Comparison of ENCODE assay signal across 15 cellular contexts in genomic region chr7:66939325-66939724, GRCh38. TPM values are rescaled to one million over a fixed set of nuclear protein-coding genes. Genes with fewer than 3 reads are reported as not detected.
DNase-seq lines count a peak whose midpoint lies in the region; ATAC-seq, FAIRE-seq and TF ChIP-seq lines count a peak whose summit lies in the region.
"Had no signal": no experiment of that assay in that cellular context is flagged by ENCODE, and none has a peak within 500 bp of the region (broad histone marks: within the 10 kb centered on the region; RNA-seq: fewer than 3 reads in every experiment).

No MANE protein-coding gene starts in this region.

- 89% methylated on average over 4 of the region's 4 CpGs for WGBS in HepG2 (ENCODE audit: low lambda C conversion rate)
- 86% methylated on average over 4 of the region's 4 CpGs for WGBS in right lobe of liver (ENCODE audit: insufficient coverage, low coverage, low lambda C conversion rate, missing lambda C conversion rate)
- no CpG with 5 or more reads among the region's 4 CpGs for WGBS in IMR-90 (ENCODE audit: extremely low coverage in 2 of 2, insufficient read length in 1 of 2), 2 experiments
- WGBS in endodermal cell (ENCODE audit: insufficient coverage in 1 of 2, insufficient read length in 1 of 2), 2 experiments = 95 to 100% methylated on average over 3 to 4 of the region's 4 CpGs

- H4K20me1 ChIP-seq in HepG2 (ENCODE audit: insufficient read depth, low read length) (no peaks in the 10 kb centered on the region), IMR-90 (ENCODE audit: insufficient read depth, low read length) (peaks cover 58% of the 10 kb centered on the region), GM23338 (replicated peaks; ENCODE audit: insufficient read depth) (peaks cover 16% of the 10 kb centered on the region; the same call in 1 of the 2 replicates)

- dilution Hi-C loops in IMR-90 (cut with HindIII; ENCODE audit: low sequenced_read_pairs, unreplicated experiment) = no loop called here

- no peak overlapping the region for H2BK5ac ChIP-seq in IMR-90 (ENCODE audit: low read depth, low read length, poor library complexity, severe bottlenecking)

- no peak overlapping the region for H2AK5ac ChIP-seq in IMR-90 (ENCODE audit: low read depth, low read length)

- H3K27ac Mint-ChIP-seq in endodermal cell = peak overlapping the region; percentile 28
- H3K27ac Mint-ChIP-seq in GM23338 = no peak overlapping the region; the same call in 1 of the 2 replicates

- H2AFZ ChIP-seq in HepG2 (ENCODE audit: low read length) = no peak overlapping the region
- no peak overlapping the region for H2AFZ ChIP-seq in IMR-90 (replicated peaks; ENCODE audit: low read length, poor library complexity)
- H2AFZ ChIP-seq in GM23338 = no peak overlapping the region

- DNase-seq in HepG2 (ENCODE audit: low spot score) = no peak
- no peak for DNase-seq in right lobe of liver
- no peak for DNase-seq in IMR-90
- DNase-seq in endodermal cell = no peak
- DNase-seq in GM23338 (ENCODE audit: low spot score) = no peak
- DNase-seq in HUDEP-2 (lab: John Stamatoyannopoulos, UW; ENCODE audit: unreplicated experiment in 76 of 76) = no peak
- DNase-seq: Karpas-422, NCI-H1105 treated with DMSO at 0.1 percent for 48 hours, NCI-H1930, NCI-H2171, NCI-H446 treated with DMSO at 0.1 percent for 48 hours, NCI-H748 treated with DMSO at 0.1 percent for 48 hours, PC-3 had no signal

- H3K9me2 ChIP-seq in GM23338 (ENCODE audit: insufficient read depth) = no peaks in the 10 kb centered on the region

- no peak overlapping the region for H3K4me2 ChIP-seq in HepG2 (ENCODE audit: low read depth, low read length)
- H3K4me2 ChIP-seq in IMR-90 (ENCODE audit: low read depth, low read length) = no peak overlapping the region
- no peak overlapping the region for H3K4me2 ChIP-seq in GM23338
- H3K4me2 ChIP-seq: BLaER1 had no signal

- POLR2A ChIA-PET in HepG2 (lab: Yijun Ruan, JAX) (no interaction called here), IMR-90 (lab: Charles Lee; ENCODE audit: unreplicated experiment) (no interaction called here)

- H2BK20ac ChIP-seq in IMR-90 (ENCODE audit: low read depth, low read length) = no peak overlapping the region

- CTCF ChIA-PET in HepG2 (lab: Yijun Ruan, JAX; ENCODE audit: low intra/inter-chr PET ratio, low total read pairs) = no interaction called here
- CTCF ChIA-PET in IMR-90 (lab: Yijun Ruan, JAX) = no interaction called here

- intact Hi-C loops in HepG2 (cut with micrococcal nuclease; ENCODE audit: unreplicated experiment) (no loop called here), right lobe of liver (cut with DNase I) (no loop called here), IMR-90 (cut with micrococcal nuclease) (no loop called here)

- H3K4ac ChIP-seq in IMR-90 (ENCODE audit: low read depth, low read length) = no peak overlapping the region

- H3F3A ChIP-seq in GM23338 (replicated peaks; ENCODE audit: low read depth) = no peaks in the 10 kb centered on the region

- TF ChIP-seq POLR2A in HepG2 (IDR thresholded peaks at IDR 0.05; ENCODE audit: insufficient read depth in 1 of 2, low read depth in 2 of 2, low read length in 2 of 2) = no peak
- no peak for TF ChIP-seq POLR2A in right lobe of liver (IDR thresholded peaks at IDR 0.05)
- TF ChIP-seq POLR2A in IMR-90 (IDR thresholded peaks at IDR 0.05; ENCODE audit: low read depth, low read length) = no peak

- no peak overlapping the region for H2AK9ac ChIP-seq in IMR-90 (replicated peaks; ENCODE audit: low read depth, low read length, poor library complexity)

- no peak overlapping the region for H4K91ac ChIP-seq in IMR-90 (ENCODE audit: insufficient read depth, low read depth, low read length)

- no peak overlapping the region for H3K14ac ChIP-seq in IMR-90 (replicated peaks; ENCODE audit: low read depth, low read length)

- H3K36me3 Mint-ChIP-seq in endodermal cell (ENCODE audit: low read depth) (peaks cover 52% of the 10 kb centered on the region), GM23338 (ENCODE audit: low read depth) (peaks cover 19% of the 10 kb centered on the region)

- H4K5ac ChIP-seq in IMR-90 (ENCODE audit: low read depth, low read length) = no peak overlapping the region

- no TSS peak for BruUV-seq in HepG2 (replicated peaks; lab: Mats Ljungman, UMichigan)
- no TSS peak for BruUV-seq in IMR-90 (replicated peaks; lab: Mats Ljungman, UMichigan)

- no peak overlapping the region for H4K8ac ChIP-seq in IMR-90 (ENCODE audit: low read depth in 2 of 2, low read length in 2 of 2)

- H3K4me3 ChIP-seq in HepG2 (replicated peaks in 1 of 3; ENCODE audit: insufficient read depth in 1 of 3, low read depth in 2 of 3, low read length in 3 of 3) (no peak overlapping the region), right lobe of liver (no peak overlapping the region), IMR-90 (ENCODE audit: insufficient read depth, low read depth, low read length) (no peak overlapping the region), endodermal cell (ENCODE audit: low read length) (no peak overlapping the region), GM23338 (no peak overlapping the region)
- H3K4me3 ChIP-seq: BLaER1 had no signal

- H3K4me1 ChIP-seq in HepG2 (ENCODE audit: insufficient read depth, low read length) (no peaks in the 10 kb centered on the region), right lobe of liver (no peaks in the 10 kb centered on the region), IMR-90 (ENCODE audit: control insufficient read depth, insufficient read depth, low read length) (no peaks in the 10 kb centered on the region), endodermal cell (ENCODE audit: control insufficient read depth, insufficient read depth, low read length) (no peaks in the 10 kb centered on the region), GM23338 (ENCODE audit: insufficient read depth) (no peaks in the 10 kb centered on the region)
- H3K4me1 ChIP-seq: BLaER1 had no signal

- no peaks in the 10 kb centered on the region for H3K27me3 Mint-ChIP-seq in endodermal cell (ENCODE audit: insufficient read depth)
- peaks cover 2% of the 10 kb centered on the region for H3K27me3 Mint-ChIP-seq in GM23338 (ENCODE audit: insufficient read depth, low read depth, poor library complexity)

- ATAC-seq in HepG2 (no peak), right lobe of liver (no peak), IMR-90 (ENCODE audit: low read depth) (no peak), GM23338 (no peak)
- ATAC-seq: PC-3 had no signal

- no peak overlapping the region for H3K4me3 Mint-ChIP-seq in endodermal cell
- no peak overlapping the region for H3K4me3 Mint-ChIP-seq in GM23338

- in situ Hi-C loops in HepG2 (cut with HindIII; ENCODE audit: extremely low pct_ligation_motif_present, low pct_unique_long_range_greater_than_20kb) (no loop called here), IMR-90 (cut with MboI; ENCODE audit: low sequenced_read_pairs) (no loop called here)

- H3K9ac ChIP-seq in HepG2 (ENCODE audit: insufficient read depth, low read depth, low read length) (no peak overlapping the region), IMR-90 (ENCODE audit: low read depth, low read length) (no peak overlapping the region), endodermal cell (ENCODE audit: extremely low read depth, low read length, poor library complexity, severe bottlenecking) (no peak overlapping the region)
- H3K9ac ChIP-seq: BLaER1 had no signal

- H3K9me3 ChIP-seq in HepG2 (ENCODE audit: low read length) = no peaks in the 10 kb centered on the region
- H3K9me3 ChIP-seq in right lobe of liver = no peaks in the 10 kb centered on the region
- no peaks in the 10 kb centered on the region for H3K9me3 ChIP-seq in IMR-90 (ENCODE audit: control insufficient read depth, insufficient read depth, low read length)
- no peaks in the 10 kb centered on the region for H3K9me3 ChIP-seq in endodermal cell (ENCODE audit: control insufficient read depth, low read length)

- H2BK15ac ChIP-seq in IMR-90 (ENCODE audit: low read depth, low read length) = no peak overlapping the region

- H3K23ac ChIP-seq in IMR-90 (ENCODE audit: low read depth, low read length) = no peak overlapping the region

- no peak overlapping the region for H3K27ac ChIP-seq in HepG2 (ENCODE audit: extremely low read length, insufficient read depth, low read length)
- no peak overlapping the region for H3K27ac ChIP-seq in right lobe of liver
- H3K27ac ChIP-seq in IMR-90 (ENCODE audit: insufficient read depth, low read length) = no peak overlapping the region
- no peak overlapping the region for H3K27ac ChIP-seq in endodermal cell (ENCODE audit: low read depth, low read length)
- H3K27ac ChIP-seq in temporal lobe (ENCODE audit: low read depth, low read length) = peak overlapping the region; percentile 21
- H3K27ac ChIP-seq in GM23338 (ENCODE audit: low read depth) = no peak overlapping the region
- H3K27ac ChIP-seq: BLaER1 had no signal

- H3K36me3 ChIP-seq in HepG2 (replicated peaks in 1 of 2; ENCODE audit: control insufficient read depth in 1 of 2, insufficient read depth in 2 of 2, low read length in 2 of 2) (peaks cover 4 to 38% of the 10 kb centered on the region in 2 experiments), right lobe of liver (peaks cover 0 to 33% (median 4%) of the 10 kb centered on the region in 4 donors), IMR-90 (ENCODE audit: control insufficient read depth, insufficient read depth, low read length) (peaks cover 21% of the 10 kb centered on the region), endodermal cell (ENCODE audit: control insufficient read depth, insufficient read depth, low read length) (peaks cover 38% of the 10 kb centered on the region), GM23338 (ENCODE audit: insufficient read depth) (0 out of 2 replicates have a peak, but pooled peaks cover 5% of the 10 kb centered on the region)

- H3K9me3 Mint-ChIP-seq in endodermal cell (peaks cover 2% of the 10 kb centered on the region), GM23338 (no peaks in the 10 kb centered on the region)

- H2BK120ac ChIP-seq in IMR-90 (ENCODE audit: low read depth, low read length) = no peak overlapping the region

- no peaks in the 10 kb centered on the region for H3K27me3 ChIP-seq in HepG2 (ENCODE audit: control insufficient read depth in 1 of 2, insufficient read depth in 2 of 2, low read length in 2 of 2)
- H3K27me3 ChIP-seq in right lobe of liver = no peaks in the 10 kb centered on the region
- no peaks in the 10 kb centered on the region for H3K27me3 ChIP-seq in IMR-90 (ENCODE audit: control insufficient read depth, insufficient read depth, low read length)
- H3K27me3 ChIP-seq in endodermal cell (ENCODE audit: control insufficient read depth, insufficient read depth, low read length, poor library complexity, severe bottlenecking) = no peaks in the 10 kb centered on the region
- no peaks in the 10 kb centered on the region for H3K27me3 ChIP-seq in GM23338 (ENCODE audit: insufficient read depth)
- H3K27me3 ChIP-seq: BLaER1 had no signal

- no peak for TF ChIP-seq RAD21 in HepG2 (CRISPR knock-in tag; IDR thresholded peaks at IDR 0.05)
- no peak for TF ChIP-seq RAD21 in IMR-90 (IDR thresholded peaks at IDR 0.05; ENCODE audit: low read length)

- H3K79me2 ChIP-seq in HepG2 (ENCODE audit: insufficient read depth, low read length) (peaks cover 56% of the 10 kb centered on the region), GM23338 (replicated peaks; ENCODE audit: insufficient read depth) (peaks cover 70% of the 10 kb centered on the region)

- no peak overlapping the region for H3K56ac ChIP-seq in IMR-90 (ENCODE audit: extremely low read depth, insufficient read depth, low read length)

- FAIRE-seq in HepG2 (lab: Jason Lieb, UNC) = no peak

- H3K4me1 Mint-ChIP-seq in endodermal cell = no peaks in the 10 kb centered on the region
- no peaks in the 10 kb centered on the region for H3K4me1 Mint-ChIP-seq in GM23338

- peaks cover 27 to 69% of the 10 kb centered on the region in 2 experiments for H3K79me1 ChIP-seq in IMR-90 (ENCODE audit: low read depth in 1 of 2, low read length in 2 of 2)

- 0 out of 2 replicates have a peak, but pooled peaks cover 3% of the 10 kb centered on the region for H3K9me1 ChIP-seq in IMR-90 (ENCODE audit: insufficient read depth, low read length)

- TF ChIP-seq EP300 in HepG2 (IDR thresholded peaks at IDR 0.05; ENCODE audit: low read depth in 2 of 2, low read length in 2 of 2) (no peak), HepG2 (CRISPR knock-in tag; IDR thresholded peaks at IDR 0.05; ENCODE audit: borderline replicate concordance) (no peak)

- no peak overlapping the region for H3K18ac ChIP-seq in IMR-90 (ENCODE audit: low read depth, low read length)

- TF ChIP-seq CTCF in HepG2 (CRISPR knock-in tag; IDR thresholded peaks at IDR 0.05) = no peak
- no peak for TF ChIP-seq CTCF in right lobe of liver (IDR thresholded peaks at IDR 0.05)
- TF ChIP-seq CTCF in IMR-90 (conservative IDR thresholded peaks at IDR 0.05; ENCODE audit: low read depth, low read length) = no peak
- no peak for TF ChIP-seq CTCF in endodermal cell (conservative IDR thresholded peaks at IDR 0.05)
- no peak for TF ChIP-seq CTCF in GM23338 (conservative IDR thresholded peaks at IDR 0.05; ENCODE audit: low read depth in 2 of 2)

RNA-seq across cellular contexts. Expression of gene TMEM248, which starts 18.3 kb away (rescaled TPM):
- 34.7 and 54.3 TPM in 2 replicates for total RNA-seq in HepG2 (2016; rRNA removed; fragmentation: Illumina TruSeq; extraction: Trizol)
- 30.6 and 37.1 TPM in 2 replicates for total RNA-seq in HepG2 (2016; cell fraction: cytosol; rRNA removed; fragmentation: Illumina TruSeq; extraction: Trizol; ENCODE audit: low read depth)
- 29.9 and 47.7 TPM in 2 replicates for total RNA-seq in HepG2 (2016; cell fraction: insoluble cytoplasmic fraction; rRNA removed; fragmentation: Illumina TruSeq; extraction: Trizol)
- total RNA-seq in HepG2 (2016; cell fraction: membrane; rRNA removed; fragmentation: Illumina TruSeq; extraction: Trizol) = 57.4 and 75.9 TPM in 2 replicates
- total RNA-seq in HepG2 (2016; cell fraction: nucleus; rRNA removed; fragmentation: Illumina TruSeq; extraction: Trizol) = 37.8 and 43.1 TPM in 2 replicates
- polyA plus RNA-seq in HepG2 (2011; rRNA removed) = 108 and 109 TPM in 2 replicates
- 93.8 and 126 TPM in 2 replicates for polyA plus RNA-seq in HepG2 (2011; cell fraction: cytosol; rRNA removed)
- polyA plus RNA-seq in HepG2 (2011; cell fraction: nucleus; rRNA removed) = 77.0 and 77.8 TPM in 2 replicates
- 33.0 and 33.6 TPM in 2 replicates for polyA plus RNA-seq in HepG2 (2012)
- polyA plus RNA-seq in HepG2 (2016; cell fraction: cytosol; fragmentation: Illumina TruSeq; extraction: Trizol; ENCODE audit: low read depth) = 39.8 and 58.7 TPM in 2 replicates
- polyA plus RNA-seq in HepG2 (2016; cell fraction: insoluble cytoplasmic fraction; fragmentation: Illumina TruSeq; extraction: Trizol; ENCODE audit: low read depth) = 42.2 and 44.2 TPM in 2 replicates
- 71.5 and 81.1 TPM in 2 replicates for polyA plus RNA-seq in HepG2 (2016; cell fraction: membrane; fragmentation: Illumina TruSeq; extraction: Trizol; ENCODE audit: low read depth)
- polyA plus RNA-seq in HepG2 (2016; cell fraction: nucleus; fragmentation: Illumina TruSeq; extraction: Trizol; ENCODE audit: insufficient read depth, low read depth) = 66.2 and 69.8 TPM in 2 replicates
- 344 and 346 TPM in 2 replicates for polyA minus RNA-seq in HepG2 (2011; rRNA and poly(A)+ RNA removed; ENCODE audit: low replicate concordance)
- polyA minus RNA-seq in HepG2 (2011; cell fraction: cytosol; rRNA and poly(A)+ RNA removed) = 58.0 and 58.5 TPM in 2 replicates
- polyA minus RNA-seq in HepG2 (2011; cell fraction: nucleus; rRNA and poly(A)+ RNA removed) = 42.7 and 51.5 TPM in 2 replicates
- total RNA-seq in right lobe of liver = 10 to 100 TPM; 53.3 to 76.5 (median 63.2) TPM
- total RNA-seq in IMR-90 (2012; rRNA removed) = 103 and 117 TPM in 2 replicates
- polyA plus RNA-seq in IMR-90 (2012; rRNA removed) = 175 and 195 TPM in 2 replicates
- polyA plus RNA-seq in IMR-90 (2012; cell fraction: cytosol; rRNA removed) = 44.3 and 164 TPM in 2 replicates
- 73.8 and 84.2 TPM in 2 replicates for polyA plus RNA-seq in IMR-90 (2012; cell fraction: nucleus; rRNA removed; ENCODE audit: low replicate concordance)
- total RNA-seq in endodermal cell = 10 to 100 TPM; 77.9 to 79.8 TPM
- polyA plus RNA-seq in endodermal cell (2013, experiment 1 of 2) = 46.3 TPM
- polyA plus RNA-seq in endodermal cell (2013, experiment 2 of 2) = 47.2 TPM
- total RNA-seq in temporal lobe = 36.6 TPM
- total RNA-seq in GM23338 (2014; rRNA removed; shearing (Covaris generic)) = 63.5 and 73.7 TPM in 2 replicates
- 35.3 and 40.2 TPM in 2 replicates for polyA plus RNA-seq in GM23338 (2016; fragmentation: Nextera tagmentation; extraction: Ambion mirVana)

RNA-seq across cellular contexts. Expression of gene SBDS, which starts 56.1 kb away (rescaled TPM):
- 79.3 and 124 TPM in 2 replicates for total RNA-seq in HepG2 (2016; rRNA removed; fragmentation: Illumina TruSeq; extraction: Trizol)
- 26.4 and 30.7 TPM in 2 replicates for total RNA-seq in HepG2 (2016; cell fraction: cytosol; rRNA removed; fragmentation: Illumina TruSeq; extraction: Trizol; ENCODE audit: low read depth)
- 84.5 and 129 TPM in 2 replicates for total RNA-seq in HepG2 (2016; cell fraction: insoluble cytoplasmic fraction; rRNA removed; fragmentation: Illumina TruSeq; extraction: Trizol)
- total RNA-seq in HepG2 (2016; cell fraction: membrane; rRNA removed; fragmentation: Illumina TruSeq; extraction: Trizol) = 45.4 and 48.5 TPM in 2 replicates
- total RNA-seq in HepG2 (2016; cell fraction: nucleus; rRNA removed; fragmentation: Illumina TruSeq; extraction: Trizol) = 33.8 and 34.8 TPM in 2 replicates
- polyA plus RNA-seq in HepG2 (2011; rRNA removed) = 33.6 and 39.1 TPM in 2 replicates
- 20.9 and 31.6 TPM in 2 replicates for polyA plus RNA-seq in HepG2 (2011; cell fraction: cytosol; rRNA removed)
- 8.7 and 13.9 TPM in 2 replicates for polyA plus RNA-seq in HepG2 (2011; cell fraction: nucleus; rRNA removed)
- 59.3 and 60.3 TPM in 2 replicates for polyA plus RNA-seq in HepG2 (2012)
- 11.6 and 18.3 TPM in 2 replicates for polyA plus RNA-seq in HepG2 (2016; cell fraction: cytosol; fragmentation: Illumina TruSeq; extraction: Trizol; ENCODE audit: low read depth)
- 130 and 143 TPM in 2 replicates for polyA plus RNA-seq in HepG2 (2016; cell fraction: insoluble cytoplasmic fraction; fragmentation: Illumina TruSeq; extraction: Trizol; ENCODE audit: low read depth)
- polyA plus RNA-seq in HepG2 (2016; cell fraction: membrane; fragmentation: Illumina TruSeq; extraction: Trizol; ENCODE audit: low read depth) = 30.2 and 38.3 TPM in 2 replicates
- 54.9 and 62.0 TPM in 2 replicates for polyA plus RNA-seq in HepG2 (2016; cell fraction: nucleus; fragmentation: Illumina TruSeq; extraction: Trizol; ENCODE audit: insufficient read depth, low read depth)
- 15.5 and 21.4 TPM in 2 replicates for polyA minus RNA-seq in HepG2 (2011; rRNA and poly(A)+ RNA removed; ENCODE audit: low replicate concordance)
- polyA minus RNA-seq in HepG2 (2011; cell fraction: cytosol; rRNA and poly(A)+ RNA removed) = 42.0 and 45.7 TPM in 2 replicates
- 14.2 and 15.9 TPM in 2 replicates for polyA minus RNA-seq in HepG2 (2011; cell fraction: nucleus; rRNA and poly(A)+ RNA removed)
- total RNA-seq in right lobe of liver = 10 to 100 TPM; 50.5 to 63.1 (median 60.5) TPM
- total RNA-seq in IMR-90 (2012; rRNA removed) = 43.0 and 94.2 TPM in 2 replicates
- 63.4 and 65.7 TPM in 2 replicates for polyA plus RNA-seq in IMR-90 (2012; rRNA removed)
- polyA plus RNA-seq in IMR-90 (2012; cell fraction: cytosol; rRNA removed) = 23.9 and 24.9 TPM in 2 replicates
- polyA plus RNA-seq in IMR-90 (2012; cell fraction: nucleus; rRNA removed; ENCODE audit: low replicate concordance) = 8.3 and 34.7 TPM in 2 replicates
- 10 to 100 TPM; 22.6 to 28.5 TPM for total RNA-seq in endodermal cell
- 37.9 TPM for polyA plus RNA-seq in endodermal cell (2013, experiment 1 of 2)
- polyA plus RNA-seq in endodermal cell (2013, experiment 2 of 2) = 35.9 TPM
- 38.1 TPM for total RNA-seq in temporal lobe
- total RNA-seq in GM23338 (2014; rRNA removed; shearing (Covaris generic)) = 14.4 and 20.5 TPM in 2 replicates
- 32.7 and 34.4 TPM in 2 replicates for polyA plus RNA-seq in GM23338 (2016; fragmentation: Nextera tagmentation; extraction: Ambion mirVana)

RNA-seq across cellular contexts. Expression of gene TYW1, which starts 57.3 kb away (rescaled TPM):
- 10.9 and 17.6 TPM in 2 replicates for total RNA-seq in HepG2 (2016; rRNA removed; fragmentation: Illumina TruSeq; extraction: Trizol)
- 3.2 and 3.4 TPM in 2 replicates for total RNA-seq in HepG2 (2016; cell fraction: cytosol; rRNA removed; fragmentation: Illumina TruSeq; extraction: Trizol; ENCODE audit: low read depth)
- total RNA-seq in HepG2 (2016; cell fraction: insoluble cytoplasmic fraction; rRNA removed; fragmentation: Illumina TruSeq; extraction: Trizol) = 10.4 and 17.0 TPM in 2 replicates
- total RNA-seq in HepG2 (2016; cell fraction: membrane; rRNA removed; fragmentation: Illumina TruSeq; extraction: Trizol) = 5.2 and 5.4 TPM in 2 replicates
- total RNA-seq in HepG2 (2016; cell fraction: nucleus; rRNA removed; fragmentation: Illumina TruSeq; extraction: Trizol) = 24.3 and 31.9 TPM in 2 replicates
- polyA plus RNA-seq in HepG2 (2011; rRNA removed) = 8.5 and 8.6 TPM in 2 replicates
- polyA plus RNA-seq in HepG2 (2011; cell fraction: cytosol; rRNA removed) = 6.6 and 8.8 TPM in 2 replicates
- polyA plus RNA-seq in HepG2 (2011; cell fraction: nucleus; rRNA removed) = 6.1 and 8.0 TPM in 2 replicates
- 8.4 and 9.0 TPM in 2 replicates for polyA plus RNA-seq in HepG2 (2012)
- 1.0 TPM in 2 replicates for polyA plus RNA-seq in HepG2 (2016; cell fraction: cytosol; fragmentation: Illumina TruSeq; extraction: Trizol; ENCODE audit: low read depth)
- 6.7 and 8.6 TPM in 2 replicates for polyA plus RNA-seq in HepG2 (2016; cell fraction: insoluble cytoplasmic fraction; fragmentation: Illumina TruSeq; extraction: Trizol; ENCODE audit: low read depth)
- 2.3 and 2.4 TPM in 2 replicates for polyA plus RNA-seq in HepG2 (2016; cell fraction: membrane; fragmentation: Illumina TruSeq; extraction: Trizol; ENCODE audit: low read depth)
- 18.1 and 19.8 TPM in 2 replicates for polyA plus RNA-seq in HepG2 (2016; cell fraction: nucleus; fragmentation: Illumina TruSeq; extraction: Trizol; ENCODE audit: insufficient read depth, low read depth)
- polyA minus RNA-seq in HepG2 (2011; rRNA and poly(A)+ RNA removed; ENCODE audit: low replicate concordance) = 14.9 and 18.7 TPM in 2 replicates
- polyA minus RNA-seq in HepG2 (2011; cell fraction: cytosol; rRNA and poly(A)+ RNA removed) = 9.7 and 9.8 TPM in 2 replicates
- 16.9 and 28.6 TPM in 2 replicates for polyA minus RNA-seq in HepG2 (2011; cell fraction: nucleus; rRNA and poly(A)+ RNA removed)
- total RNA-seq in right lobe of liver = 10 to 100 TPM in 4 of 6 experiments, 1 to 10 TPM in 2; 9.6 to 15.2 (median 10.2) TPM
- total RNA-seq in IMR-90 (2012; rRNA removed) = 23.7 and 27.8 TPM in 2 replicates
- 9.6 and 10.7 TPM in 2 replicates for polyA plus RNA-seq in IMR-90 (2012; rRNA removed)
- 3.5 and 5.0 TPM in 2 replicates for polyA plus RNA-seq in IMR-90 (2012; cell fraction: cytosol; rRNA removed)
- 3.3 and 9.4 TPM in 2 replicates for polyA plus RNA-seq in IMR-90 (2012; cell fraction: nucleus; rRNA removed; ENCODE audit: low replicate concordance)
- total RNA-seq in endodermal cell = 10 to 100 TPM; 17.8 to 18.7 TPM
- polyA plus RNA-seq in endodermal cell (2013, experiment 1 of 2) = 19.4 TPM
- 16.5 TPM for polyA plus RNA-seq in endodermal cell (2013, experiment 2 of 2)
- total RNA-seq in temporal lobe = 10.6 TPM
- 18.1 and 20.7 TPM in 2 replicates for total RNA-seq in GM23338 (2014; rRNA removed; shearing (Covaris generic))
- polyA plus RNA-seq in GM23338 (2016; fragmentation: Nextera tagmentation; extraction: Ambion mirVana) = 13.8 and 15.2 TPM in 2 replicates
